In the genomic region with DNA sequence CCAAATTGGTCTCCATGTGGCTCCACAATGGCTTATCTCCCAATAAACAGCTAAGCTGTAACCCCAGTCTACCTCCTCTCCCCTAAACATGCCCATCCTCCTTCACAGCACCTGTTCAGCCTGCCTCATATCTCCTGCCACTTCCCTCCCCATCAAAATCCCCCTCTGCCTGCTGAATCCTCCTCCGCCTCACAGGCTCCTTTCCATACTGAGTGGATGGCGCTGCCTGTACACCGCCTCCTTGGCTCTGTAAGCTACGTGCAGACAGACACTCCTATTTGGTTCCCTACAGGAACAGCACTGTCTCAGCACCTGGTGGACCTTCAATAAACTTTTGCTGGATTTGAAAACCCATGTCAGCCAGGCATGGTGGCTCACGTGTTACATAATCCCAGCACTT, we compare ENCODE assay signal across 19 cellular contexts. TPM values are rescaled to one million over a fixed set of nuclear protein-coding genes. Genes with fewer than 3 reads are reported as not detected.
DNase-seq lines count a peak whose midpoint lies in the region; ATAC-seq and TF ChIP-seq lines count a peak whose summit lies in the region.
"Had no signal": no experiment of that assay in that cellular context is flagged by ENCODE, and none has a peak within 500 bp of the region (broad histone marks: within the 10 kb centered on the region; RNA-seq: fewer than 3 reads in every experiment).

No MANE protein-coding gene starts in this region.

- peak overlapping the region in 3 of 4 donors; percentile 23 to 62 (median 58) for H3K27ac ChIP-seq in esophagus squamous epithelium
- H3K27ac ChIP-seq in transverse colon: peak overlapping the region; percentile 28 to 88 (median 68)

- DNase-seq in esophagus squamous epithelium (lab: John Stamatoyannopoulos, UW) (no peak), left ventricle myocardium superior (no peak), putamen (ENCODE audit: low spot score) (peak; percentile 74), transverse colon (no peak), left colon (no peak), NCI-H2081 (lab: John Stamatoyannopoulos, UW) (no peak), sciatic nerve (ENCODE audit: low spot score) (no peak)
- DNase-seq: ACHN; BE2C; CD8-positive, alpha-beta T cell; DND-41; GDM1; KBM-7; NCI-H1436 treated with DMSO at 0.1 percent for 48 hours; NCI-H2081 treated with DMSO at 0.1 percent for 48 hours; NCI-H2227 treated with DMSO at 0.1 percent for 48 hours; NCI-H524 treated with DMSO at 0.1 percent for 48 hours; NK-92 treated with Interleukin-12 subunit alpha and Interleukin-12 subunit beta, amount 100 ng/mL, for 24 hours; PC-3 had no signal

- no peak for TF ChIP-seq EP300 in transverse colon (IDR thresholded peaks at IDR 0.05; ENCODE audit: low read depth)

- H3K27me3 ChIP-seq in esophagus squamous epithelium (no peaks in the 10 kb centered on the region), transverse colon (no peaks in the 10 kb centered on the region)

- H3K9me3 ChIP-seq in esophagus squamous epithelium (no peaks in the 10 kb centered on the region), transverse colon (no peaks in the 10 kb centered on the region)
- H3K9me3 ChIP-seq: BE2C had no signal

- TF ChIP-seq POLR2A in esophagus squamous epithelium (IDR thresholded peaks at IDR 0.05) (no peak), transverse colon (IDR thresholded peaks at IDR 0.05) (no peak)

- TF ChIP-seq CTCF in esophagus squamous epithelium (IDR thresholded peaks at IDR 0.05) (no peak), transverse colon (IDR thresholded peaks at IDR 0.05) (no peak)

- in situ Hi-C loops in transverse colon (cut with MboI; ENCODE audit: low pct_ligation_motif_present in 1 of 4, low pct_unique_long_range_greater_than_20kb in 1 of 4, low sequenced_read_pairs in 3 of 4): no loop called here

- intact Hi-C loops in esophagus squamous epithelium (cut with DNase I): no loop called here
- intact Hi-C loops in left ventricle myocardium superior (cut with micrococcal nuclease): no loop called here
- intact Hi-C loops in transverse colon (cut with DNase I; ENCODE audit: low total_unique reads): no loop called here
- intact Hi-C loops in left colon (cut with DNase I, micrococcal nuclease): no loop called here
- intact Hi-C loops in sciatic nerve (cut with DNase I): no loop called here

- 91 to 93% methylated on average over 5 of the region's 5 CpGs for WGBS in esophagus squamous epithelium, 2 donors
- WGBS in transverse colon (ENCODE audit: low coverage in 1 of 2), 2 donors: 87 to 100% methylated on average over 1 to 5 of the region's 5 CpGs

- no peak overlapping the region for H3K4me3 ChIP-seq in esophagus squamous epithelium
- no peak overlapping the region for H3K4me3 ChIP-seq in transverse colon

- peaks cover 0 to 70% (median 24%) of the 10 kb centered on the region in 3 donors for H3K4me1 ChIP-seq in esophagus squamous epithelium
- H3K4me1 ChIP-seq in transverse colon: peaks cover 7 to 26% (median 14%) of the 10 kb centered on the region in 4 donors
- H3K4me1 ChIP-seq: BE2C had no signal

- peak; percentile 23 for ATAC-seq in left ventricle myocardium superior
- no peak for ATAC-seq in left colon
- ATAC-seq in sciatic nerve: no peak
- ATAC-seq: CD8-positive, alpha-beta T cell; PC-3 had no signal

- no peaks in the 10 kb centered on the region for H3K36me3 ChIP-seq in esophagus squamous epithelium
- H3K36me3 ChIP-seq in transverse colon: no peaks in the 10 kb centered on the region
- H3K36me3 ChIP-seq: BE2C had no signal

RNA-seq across cellular contexts. Expression of a gene that starts 53.7 kb away (rescaled TPM):
- total RNA-seq in esophagus squamous epithelium (10 to 100 TPM in 1 of 4 donors, 1 to 10 TPM in 2, under 1 TPM in 1; 0.72 to 17.4 (median 5.3) TPM), left ventricle myocardium superior (273 TPM), transverse colon (10 to 100 TPM; 13.9 to 42.0 (median 28.6) TPM), left colon (10 to 100 TPM in 1 of 2 donors, 1 to 10 TPM in 1; 4.5 to 17.4 TPM), sciatic nerve (16.8 TPM)
- total RNA-seq: CD8-positive, alpha-beta T cell; PC-3 had no signal
